Comparison of ENCODE assay signal across 8 cellular contexts in genomic region chr11:59135648-59136461, GRCh38. TPM values are rescaled to one million over a fixed set of nuclear protein-coding genes. Genes with fewer than 3 reads are reported as not detected.
DNase-seq lines count a peak whose midpoint lies in the region; ATAC-seq and TF ChIP-seq lines count a peak whose summit lies in the region.

No MANE protein-coding gene starts in this region.

- H3K14ac ChIP-seq in mesenchymal stem cell (ENCODE audit: low read length in 2 of 2) = no peak overlapping the region

- peak overlapping the region; percentile 57 for H3K4me3 Mint-ChIP-seq in activated CD4-positive, alpha-beta memory T cell treated with anti-CD3 and anti-CD28 coated beads for 36 hours

- H3K23ac ChIP-seq in mesenchymal stem cell (ENCODE audit: low read length in 2 of 2) = no peak overlapping the region

- peaks cover 5% of the 10 kb centered on the region for H3K4me1 ChIP-seq in mesenchymal stem cell (ENCODE audit: control insufficient read depth, insufficient read depth, low read depth, low read length)

- intact Hi-C loops in activated CD4-positive, alpha-beta memory T cell treated with anti-CD3 and anti-CD28 coated beads for 36 hours (cut with micrococcal nuclease) = loop anchor here (1.0 to 2.0 kb wide), 5 partner anchors 29 to 177 kb away; partner anchors contain the start of gene FAM111B
- intact Hi-C loops in dorsolateral prefrontal cortex (cut with DNase I) = loop anchor here in 1 of 2 donors (2.0 to 10.0 kb wide), 3 partner anchors 39 to 561 kb away; partner anchors contain the start of genes LPXN and ZFP91

- H3K4ac ChIP-seq in mesenchymal stem cell (ENCODE audit: low read depth in 1 of 2, low read length in 2 of 2) = no peak overlapping the region

- no peak overlapping the region for H2BK12ac ChIP-seq in mesenchymal stem cell (ENCODE audit: low read length in 2 of 2)

- 10% methylated on average over 19 of the region's 20 CpGs for WGBS in mesenchymal stem cell

- H4K91ac ChIP-seq in mesenchymal stem cell (ENCODE audit: low read length) = no peak overlapping the region

- H3K27me3 ChIP-seq in dorsolateral prefrontal cortex (no peaks in the 10 kb centered on the region), mesenchymal stem cell (ENCODE audit: control insufficient read depth in 1 of 2, insufficient read depth in 1 of 2, low read length in 2 of 2) (no peaks in the 10 kb centered on the region)

- peak overlapping the region; percentile 85 for H3K4me2 ChIP-seq in mesenchymal stem cell (ENCODE audit: low read length, poor library complexity, severe bottlenecking)

- no peaks in the 10 kb centered on the region for H3K27me3 Mint-ChIP-seq in activated CD4-positive, alpha-beta memory T cell treated with anti-CD3 and anti-CD28 coated beads for 36 hours

- H3K27ac ChIP-seq in dorsolateral prefrontal cortex (no peak overlapping the region), mesenchymal stem cell (ENCODE audit: low read length, poor library complexity, severe bottlenecking) (no peak overlapping the region)

- H2AK5ac ChIP-seq in mesenchymal stem cell (ENCODE audit: low read length, severe bottlenecking) = no peak overlapping the region

- H3K4me1 Mint-ChIP-seq in activated CD4-positive, alpha-beta memory T cell treated with anti-CD3 and anti-CD28 coated beads for 36 hours (ENCODE audit: low read depth) = peaks cover 7% of the 10 kb centered on the region

- H3K36me3 ChIP-seq in mesenchymal stem cell (ENCODE audit: control insufficient read depth in 1 of 2, insufficient read depth in 2 of 2, low read depth in 1 of 2, low read length in 2 of 2) = peaks cover 11 to 56% of the 10 kb centered on the region in 2 experiments

- H2BK15ac ChIP-seq in mesenchymal stem cell (ENCODE audit: low read depth, poor library complexity, severe bottlenecking) = no peak overlapping the region

- no peak overlapping the region for H3K27ac Mint-ChIP-seq in activated CD4-positive, alpha-beta memory T cell treated with anti-CD3 and anti-CD28 coated beads for 36 hours

- ATAC-seq in HG03378 (IDR thresholded peaks at IDR 0.05; ENCODE audit: unreplicated experiment) = peak; percentile 92

- peaks cover 13% of the 10 kb centered on the region for H3K9me3 Mint-ChIP-seq in activated CD4-positive, alpha-beta memory T cell treated with anti-CD3 and anti-CD28 coated beads for 36 hours

- H4K8ac ChIP-seq in mesenchymal stem cell (ENCODE audit: low read length) = peak overlapping the region; percentile 39

- H2BK5ac ChIP-seq in mesenchymal stem cell (ENCODE audit: low read depth, low read length, poor library complexity, severe bottlenecking) = no peak overlapping the region

- peak overlapping the region; percentile 77 for H3K9ac ChIP-seq in mesenchymal stem cell (ENCODE audit: low read length)

- TF ChIP-seq CTCF in dorsolateral prefrontal cortex (IDR thresholded peaks at IDR 0.05 in 54 of 56, conservative IDR thresholded peaks at IDR 0.05 in 2 of 56; ENCODE audit: low read depth in 1 of 56, partially characterized antibody in 56 of 56) = peak; percentile 75 to 97 (median 93)

- peaks cover 31% of the 10 kb centered on the region for H3K36me3 Mint-ChIP-seq in activated CD4-positive, alpha-beta memory T cell treated with anti-CD3 and anti-CD28 coated beads for 36 hours

- H2BK120ac ChIP-seq in mesenchymal stem cell (ENCODE audit: low read depth, low read length) = no peak overlapping the region

- peaks cover 10% of the 10 kb centered on the region for H3K9me3 ChIP-seq in mesenchymal stem cell (ENCODE audit: control insufficient read depth, low read length)

- DNase-seq in AML-193 (lab: John Stamatoyannopoulos, UW) (peak; percentile 58 to 78), GM19240 (ENCODE audit: insufficient read length, low spot score) (peak; percentile 53), NCI-H748 treated with DMSO at 0.1 percent for 48 hours (lab: John Stamatoyannopoulos, UW) (peak; percentile 60), dorsolateral prefrontal cortex (peak; percentile 58 to 87 (median 76)), mesenchymal stem cell (peak; percentile 74)
- DNase-seq in activated CD4-positive, alpha-beta memory T cell treated with anti-CD3 and anti-CD28 coated beads for 36 hours = peak; percentile 91
- DNase-seq in stimulated activated CD8-positive, alpha-beta memory T cell treated with anti-CD3 and anti-CD28 coated beads, Interleukin-15, amount 100 ng/mL, for 1 hour (ENCODE audit: low read depth) = peak; percentile 88

- peak overlapping the region in 1 of 2 experiments; percentile 60 for H3K18ac ChIP-seq in mesenchymal stem cell (ENCODE audit: low read depth in 1 of 2, low read length in 2 of 2)

- POLR2A ChIA-PET in activated CD4-positive, alpha-beta memory T cell treated with anti-CD3 and anti-CD28 coated beads for 36 hours (lab: Charles Lee) = interaction anchor here (1.3 to 1.5 kb wide), 2 partner anchors 13 to 30 kb away, joined by 3 to 5 read pairs; no protein-coding TSS in a partner anchor

- H3K4me3 ChIP-seq in dorsolateral prefrontal cortex (peak overlapping the region in 34 of 59 donors; percentile 8 to 51 (median 37)), mesenchymal stem cell (ENCODE audit: insufficient read depth in 1 of 2, low read depth in 1 of 2, low read length in 2 of 2) (no peak overlapping the region)

- CTCF ChIA-PET in activated CD4-positive, alpha-beta memory T cell treated with anti-CD3 and anti-CD28 coated beads for 36 hours (lab: Charles Lee) = interaction anchor here (0.6 to 4.7 kb wide), 35 partner anchors 8 to 1200 kb away, joined by 3 to 73 read pairs (median 5); partner anchors contain the start of genes DTX4 and FAM111B

- peaks cover 4% of the 10 kb centered on the region for H3K79me1 ChIP-seq in mesenchymal stem cell (replicated peaks; ENCODE audit: low read length, poor library complexity, severe bottlenecking)

- no peak overlapping the region for H2AFZ ChIP-seq in mesenchymal stem cell (ENCODE audit: low read depth, low read length)

RNA-seq across cellular contexts. Expression of gene FAM111A, which starts 6.8 kb away (rescaled TPM):
- 10 to 100 TPM; 87.6 to 87.8 TPM for total RNA-seq in activated CD4-positive, alpha-beta memory T cell treated with anti-CD3 and anti-CD28 coated beads for 36 hours
- 10 to 100 TPM in 53 of 120 experiments, 1 to 10 TPM in 67; 2.6 to 22.5 (median 9.5) TPM for total RNA-seq in dorsolateral prefrontal cortex
- polyA plus RNA-seq in mesenchymal stem cell (2013, experiment 1 of 2) = 22.2 TPM
- polyA plus RNA-seq in mesenchymal stem cell (2013, experiment 2 of 2) = 20.8 TPM

RNA-seq across cellular contexts. Expression of gene FAM111B, which starts 28.8 kb away (rescaled TPM):
- total RNA-seq in activated CD4-positive, alpha-beta memory T cell treated with anti-CD3 and anti-CD28 coated beads for 36 hours = 10 to 100 TPM; 28.9 to 31.0 TPM
- 1 to 10 TPM in 5 of 120 experiments, under 1 TPM in 16, not detected in 99; 0.14 to 2.1 (median 0.49) TPM for total RNA-seq in dorsolateral prefrontal cortex
- 2.8 TPM for polyA plus RNA-seq in mesenchymal stem cell (2013, experiment 1 of 2)
- 2.7 TPM for polyA plus RNA-seq in mesenchymal stem cell (2013, experiment 2 of 2)

RNA-seq across cellular contexts. Expression of gene DTX4, which starts 36.1 kb away (rescaled TPM):
- total RNA-seq in activated CD4-positive, alpha-beta memory T cell treated with anti-CD3 and anti-CD28 coated beads for 36 hours = under 1 TPM; 0.05 to 0.07 TPM
- 10 to 100 TPM; 21.4 to 93.9 (median 32.3) TPM for total RNA-seq in dorsolateral prefrontal cortex
- polyA plus RNA-seq in mesenchymal stem cell (2013, experiment 1 of 2) = 1.8 TPM
- 2.0 TPM for polyA plus RNA-seq in mesenchymal stem cell (2013, experiment 2 of 2)

RNA-seq across cellular contexts. Expression of gene GLYATL1B, which starts 49.7 kb away (rescaled TPM):
- total RNA-seq in activated CD4-positive, alpha-beta memory T cell treated with anti-CD3 and anti-CD28 coated beads for 36 hours = not detected
- total RNA-seq in dorsolateral prefrontal cortex = not detected
- polyA plus RNA-seq in mesenchymal stem cell (2013, experiment 1 of 2) = not detected
- polyA plus RNA-seq in mesenchymal stem cell (2013, experiment 2 of 2) = not detected

Comparison
In these comparisons a context has a peak if more than half of its experiments do, and no peak if none do; other contexts are left out.
1. H3K4me3 ChIP-seq: peak in dorsolateral prefrontal cortex (34 of 59); none in mesenchymal stem cell (0 of 2).
2. RNA of gene FAM111B, which starts 28.8 kb away (total RNA-seq): 28.9 to 31.0 TPM in activated CD4-positive, alpha-beta memory T cell treated with anti-CD3 and anti-CD28 coated beads for 36 hours; 0.14 to 2.1 TPM in dorsolateral prefrontal cortex; every median in the first group is over 4 times any median in the second.
3. RNA of gene DTX4, which starts 36.1 kb away (total RNA-seq): 21.4 to 93.9 TPM in dorsolateral prefrontal cortex; 0.05 to 0.07 TPM in activated CD4-positive, alpha-beta memory T cell treated with anti-CD3 and anti-CD28 coated beads for 36 hours; every median in the first group is over 10 times any median in the second.
4. Peak in every context shown above with its lines, with median percentiles within 50 percentile points of each other: DNase-seq.